9 cellular contexts compared by ENCODE assay signal in the genomic region with DNA sequence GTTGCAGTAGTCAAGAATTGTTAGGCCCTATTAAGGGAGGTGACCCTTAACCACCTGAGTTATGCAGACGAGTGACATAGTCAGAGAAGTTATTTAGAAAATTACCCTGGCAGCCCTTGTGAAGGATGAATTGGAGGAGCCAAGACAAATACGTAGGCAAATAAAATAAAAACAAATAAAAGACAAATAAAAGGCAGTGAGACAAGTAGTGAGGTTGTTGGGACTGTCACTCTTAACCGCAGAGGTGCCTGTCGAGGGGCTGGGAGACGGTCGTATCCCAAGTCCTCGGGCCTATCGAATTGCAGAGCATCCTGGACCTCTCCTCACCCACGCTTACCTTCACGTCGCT. TPM values are rescaled to one million over a fixed set of nuclear protein-coding genes. Genes with fewer than 3 reads are reported as not detected.
DNase-seq lines count a peak whose midpoint lies in the region; ATAC-seq and TF ChIP-seq lines count a peak whose summit lies in the region.
"Had no signal": no experiment of that assay in that cellular context is flagged by ENCODE, and none has a peak within 500 bp of the region (broad histone marks: within the 10 kb centered on the region; RNA-seq: fewer than 3 reads in every experiment).

No MANE protein-coding gene starts in this region.

- no peaks in the 10 kb centered on the region for H3K79me2 ChIP-seq in mesendoderm (ENCODE audit: control insufficient read depth, insufficient read depth, low read length)

- H3K56ac ChIP-seq in mesendoderm (ENCODE audit: low read length): peak overlapping the region; percentile 84

- H3K27ac Mint-ChIP-seq in activated naive CD4-positive, alpha-beta T cell treated with anti-CD3 and anti-CD28 coated beads, Interleukin-2, amount 50 U/mL, for 24 hours: peak overlapping the region; percentile 98

- H4K8ac ChIP-seq in mesendoderm (ENCODE audit: low read depth, low read length): no peak overlapping the region

- H3K79me1 ChIP-seq in mesendoderm (ENCODE audit: low read length): no peaks in the 10 kb centered on the region

- no peak overlapping the region for H4K5ac ChIP-seq in mesendoderm (ENCODE audit: low read length)

- H3K9me3 Mint-ChIP-seq in activated naive CD4-positive, alpha-beta T cell treated with anti-CD3 and anti-CD28 coated beads, Interleukin-2, amount 50 U/mL, for 24 hours: no peaks in the 10 kb centered on the region

- no peaks in the 10 kb centered on the region for H3K27me3 ChIP-seq in brain microvascular endothelial cell (replicated peaks)
- no peaks in the 10 kb centered on the region for H3K27me3 ChIP-seq in mesendoderm (ENCODE audit: insufficient read depth, low read length, poor library complexity)

- peaks cover 5% of the 10 kb centered on the region for H3K36me3 Mint-ChIP-seq in activated naive CD4-positive, alpha-beta T cell treated with anti-CD3 and anti-CD28 coated beads, Interleukin-2, amount 50 U/mL, for 24 hours

- H2BK15ac ChIP-seq in mesendoderm (replicated peaks; ENCODE audit: low read depth): no peak overlapping the region

- no peak overlapping the region for H2BK5ac ChIP-seq in mesendoderm (ENCODE audit: low read length)

- H3K4me1 Mint-ChIP-seq in activated naive CD4-positive, alpha-beta T cell treated with anti-CD3 and anti-CD28 coated beads, Interleukin-2, amount 50 U/mL, for 24 hours: peaks cover 52% of the 10 kb centered on the region

- no peak overlapping the region for H3K4me2 ChIP-seq in mesendoderm (ENCODE audit: low read length)

- no peak for ATAC-seq in GM19452 (IDR thresholded peaks at IDR 0.05; ENCODE audit: unreplicated experiment)
- ATAC-seq in GM18520 (IDR thresholded peaks at IDR 0.05; ENCODE audit: unreplicated experiment): no peak

- WGBS in mesendoderm (ENCODE audit: extremely low coverage, insufficient coverage, low lambda C conversion rate): no CpG with 5 or more reads among the region's 11 CpGs
- 4% methylated on average over 11 of the region's 11 CpGs for WGBS in urinary bladder

- no peaks in the 10 kb centered on the region for H3K36me3 ChIP-seq in brain microvascular endothelial cell (replicated peaks)
- no peaks in the 10 kb centered on the region for H3K36me3 ChIP-seq in mesendoderm (ENCODE audit: control insufficient read depth, insufficient read depth, low read length)
- H3K36me3 ChIP-seq in urinary bladder (ENCODE audit: insufficient read depth): no peaks in the 10 kb centered on the region
- H3K36me3 ChIP-seq: neutrophil had no signal

- H3K27me3 Mint-ChIP-seq in activated naive CD4-positive, alpha-beta T cell treated with anti-CD3 and anti-CD28 coated beads, Interleukin-2, amount 50 U/mL, for 24 hours: no peaks in the 10 kb centered on the region

- H3K9ac ChIP-seq in mesendoderm (ENCODE audit: low read length): peak overlapping the region; percentile 63

- H3K27ac ChIP-seq in brain microvascular endothelial cell (no peak overlapping the region), mesendoderm (ENCODE audit: low read depth, low read length) (no peak overlapping the region), urinary bladder (ENCODE audit: low read depth) (peak overlapping the region; percentile 47)
- H3K27ac ChIP-seq: neutrophil had no signal

- no peak for DNase-seq in activated naive CD4-positive, alpha-beta T cell treated with anti-CD3 and anti-CD28 coated beads, Interleukin-2, amount 50 U/mL, for 16 hours
- DNase-seq in brain microvascular endothelial cell: no peak
- no peak for DNase-seq in mesendoderm
- DNase-seq in GM13977 (ENCODE audit: low spot score): no peak

- H3K4ac ChIP-seq in mesendoderm (ENCODE audit: low read depth, low read length): no peak overlapping the region

- no peak overlapping the region for H2BK120ac ChIP-seq in mesendoderm (ENCODE audit: low read depth, low read length)

- H3K4me3 ChIP-seq in brain microvascular endothelial cell (ENCODE audit: low read depth, low read length): peak overlapping the region; percentile 34
- no peak overlapping the region for H3K4me3 ChIP-seq in mesendoderm (ENCODE audit: low read length)
- H3K4me3 ChIP-seq in urinary bladder (ENCODE audit: low read depth, low read length): peak overlapping the region; percentile 71

- no peak overlapping the region for H3K23ac ChIP-seq in mesendoderm (ENCODE audit: low read length)

- in situ Hi-C loops in brain microvascular endothelial cell (cut with HindIII; ENCODE audit: low pct_ligation_motif_present, low sequenced_read_pairs) (no loop called here), GM13977 (cut with MboI; ENCODE audit: low pct_unique_long_range_greater_than_20kb, low sequenced_read_pairs, unreplicated experiment) (no loop called here)

- peak overlapping the region; percentile 94 for H3K4me3 Mint-ChIP-seq in activated naive CD4-positive, alpha-beta T cell treated with anti-CD3 and anti-CD28 coated beads, Interleukin-2, amount 50 U/mL, for 24 hours

- H3K18ac ChIP-seq in mesendoderm (ENCODE audit: low read length): no peak overlapping the region

- no peak overlapping the region for H2AK5ac ChIP-seq in mesendoderm (ENCODE audit: low read length)

- TF ChIP-seq CTCF in brain microvascular endothelial cell (IDR thresholded peaks at IDR 0.05; ENCODE audit: low read depth, low read length, missing control alignments) (no peak), GM13977 (IDR thresholded peaks at IDR 0.05; ENCODE audit: extremely low read depth, insufficient read depth, missing control alignments) (no peak)

- no peaks in the 10 kb centered on the region for H3K4me1 ChIP-seq in mesendoderm (ENCODE audit: control insufficient read depth, low read depth, low read length)
- H3K4me1 ChIP-seq in urinary bladder (ENCODE audit: insufficient read depth): no peaks in the 10 kb centered on the region

RNA-seq across cellular contexts. Expression of a gene that starts 0.4 kb away (rescaled TPM):
- 0.90 TPM for polyA plus RNA-seq in mesendoderm (2013, experiment 1 of 2)
- polyA plus RNA-seq in mesendoderm (2013, experiment 2 of 2): 0.74 TPM
- 5.0 TPM for total RNA-seq in urinary bladder
- 1.6 TPM for polyA plus RNA-seq in urinary bladder

RNA-seq across cellular contexts. Expression of a gene that starts 58.0 kb away (rescaled TPM):
- 21.8 TPM for polyA plus RNA-seq in mesendoderm (2013, experiment 1 of 2)
- 21.9 TPM for polyA plus RNA-seq in mesendoderm (2013, experiment 2 of 2)
- total RNA-seq in urinary bladder: 8.0 TPM
- 11.6 TPM for polyA plus RNA-seq in urinary bladder
